In genomic region chr5:80372780-80373179, GRCh38 we compare ENCODE assay signal across 13 cellular contexts.
DNase-seq lines count a peak whose midpoint lies in the region.
"Had no signal": no experiment of that assay in that cellular context is flagged by ENCODE, and none has a peak within 500 bp of the region (broad histone marks: within the 10 kb centered on the region; RNA-seq: fewer than 3 reads in every experiment).

No MANE protein-coding gene starts in this region.

- peak overlapping the region; percentile 55 for H3K27ac ChIP-seq in angular gyrus (ENCODE audit: low read depth, low read length)
- H3K27ac ChIP-seq: C4-2B had no signal

- DNase-seq in globus pallidus (ENCODE audit: low spot score) (peak; percentile 95), middle frontal gyrus (ENCODE audit: extremely low spot score, low spot score) (peak; percentile 35), superior temporal gyrus (ENCODE audit: extremely low spot score) (peak; percentile 90), HCEC 1CT (no peak), OCI-M2 (lab: John Stamatoyannopoulos, UW; ENCODE audit: unreplicated experiment) (no peak), NCI-H1105 treated with DMSO at 0.1 percent for 48 hours (lab: John Stamatoyannopoulos, UW) (no peak)
- DNase-seq: BE2C; Caco-2; CD8-positive, alpha-beta T cell; DMS53; GF-D8 had no signal

Comparison
In these comparisons a context has a peak if more than half of its experiments do, and no peak if none do; other contexts are left out.
1. DNase-seq: peak in globus pallidus (single experiment), middle frontal gyrus (single experiment) and superior temporal gyrus (single experiment); none in HCEC 1CT (single experiment), OCI-M2 (single experiment) and NCI-H1105 treated with DMSO at 0.1 percent for 48 hours (single experiment).